Comparison of ENCODE assay signal across 25 cellular contexts in the genomic region with DNA sequence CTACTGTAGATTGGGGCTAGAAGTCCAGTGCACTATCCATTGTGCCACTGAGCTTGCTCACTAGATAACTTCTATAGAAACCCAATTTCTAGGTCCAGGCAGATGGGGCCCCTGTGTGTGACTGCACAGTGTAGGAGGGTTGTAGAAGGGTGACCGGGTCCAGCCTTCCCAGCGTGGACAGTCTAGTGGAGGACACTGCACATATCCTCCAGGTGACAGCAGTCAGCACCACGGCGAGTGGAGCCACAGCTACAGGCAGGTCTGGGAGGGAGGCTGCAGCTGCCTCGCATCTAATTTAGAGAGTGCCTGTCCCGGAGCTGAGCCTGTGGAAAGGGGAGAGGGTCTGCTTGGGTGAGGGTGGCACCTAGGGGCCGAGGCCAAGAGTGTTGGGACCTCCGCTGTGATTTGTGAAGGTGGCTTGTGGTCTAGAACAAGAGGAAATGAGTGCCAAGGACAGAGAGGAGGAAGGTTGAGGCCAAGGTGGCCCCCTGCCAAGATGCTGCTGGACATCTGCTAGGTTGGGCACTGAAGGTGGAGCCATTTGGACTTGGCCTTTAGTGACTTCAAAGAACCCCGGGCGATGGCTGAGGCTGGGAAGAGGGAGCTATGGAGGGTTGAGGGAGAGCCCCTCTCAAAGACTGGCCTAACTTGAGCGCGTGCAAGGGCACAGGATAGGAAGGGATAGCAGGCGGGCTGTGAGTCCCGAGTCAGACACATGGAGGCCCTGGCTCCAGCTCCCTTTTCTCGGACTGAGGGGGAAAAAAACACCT. TPM values are rescaled to one million over a fixed set of nuclear protein-coding genes. Genes with fewer than 3 reads are reported as not detected.
DNase-seq lines count a peak whose midpoint lies in the region; ATAC-seq, FAIRE-seq and TF ChIP-seq lines count a peak whose summit lies in the region.
"Had no signal": no experiment of that assay in that cellular context is flagged by ENCODE, and none has a peak within 500 bp of the region (broad histone marks: within the 10 kb centered on the region; RNA-seq: fewer than 3 reads in every experiment).

No MANE protein-coding gene starts in this region.

- BruUV-seq in HCT116 (replicated peaks; lab: Mats Ljungman, UMichigan) = no TSS peak

- 93 to 98% methylated on average over 7 to 15 of the region's 15 CpGs for WGBS in endodermal cell (ENCODE audit: insufficient coverage in 1 of 2, insufficient read length in 1 of 2), 2 experiments

- 0 out of 2 replicates have a peak, but pooled peaks have one; percentile 24 for ATAC-seq in HCT116
- ATAC-seq in HG03342 (IDR thresholded peaks at IDR 0.05; ENCODE audit: unreplicated experiment) = no peak

- no peak overlapping the region for H3K27ac ChIP-seq in HCT116 (ENCODE audit: low read depth, low read length)
- H3K27ac ChIP-seq in endodermal cell (ENCODE audit: low read depth, low read length) = no peak overlapping the region
- H3K27ac ChIP-seq: brain microvascular endothelial cell, epithelial cell of prostate, ovary, right lobe of liver, thyroid gland had no signal

- H3K27me3 Mint-ChIP-seq in endodermal cell (ENCODE audit: insufficient read depth) (no peaks in the 10 kb centered on the region), osteocyte (ENCODE audit: unreplicated experiment) (no peaks in the 10 kb centered on the region)
- H3K27me3 Mint-ChIP-seq: dendritic cell treated with granulocyte-macrophage colony-stimulating factor and Interleukin-4, amounts not matched to agents 40 ng/mL and 50 ng/mL, for 4 days had no signal

- TF ChIP-seq CTCF in HCT116 (IDR thresholded peaks at IDR 0.05 in 2 of 3, conservative IDR thresholded peaks at IDR 0.05 in 1 of 3; ENCODE audit: borderline replicate concordance in 1 of 3, insufficient read depth in 1 of 3, low read depth in 2 of 3, low read length in 2 of 3) (no peak), endodermal cell (conservative IDR thresholded peaks at IDR 0.05) (no peak), osteocyte (IDR thresholded peaks at IDR 0.05) (no peak)

- H3K27me3 ChIP-seq in HCT116 (ENCODE audit: insufficient read depth, low read length) = no peaks in the 10 kb centered on the region
- H3K27me3 ChIP-seq in endodermal cell (ENCODE audit: control insufficient read depth, insufficient read depth, low read length, poor library complexity, severe bottlenecking) = no peaks in the 10 kb centered on the region
- H3K27me3 ChIP-seq: brain microvascular endothelial cell, ovary, right lobe of liver, thyroid gland had no signal

- no peak overlapping the region for H2AFZ ChIP-seq in HCT116 (ENCODE audit: low read depth, low read length, poor library complexity, severe bottlenecking)

- intact Hi-C loops in HCT116 (cut with micrococcal nuclease) = no loop called here

- 0 out of 2 replicates have a peak, but pooled peaks cover 3% of the 10 kb centered on the region for H3K79me2 ChIP-seq in HCT116 (ENCODE audit: insufficient read depth, low read length)

- peaks cover 3 to 22% of the 10 kb centered on the region in 2 experiments; a peak in 3 of 4 replicates for H3K36me3 ChIP-seq in HCT116 (ENCODE audit: control insufficient read depth in 1 of 2, insufficient read depth in 2 of 2, low read length in 2 of 2)
- peaks cover 32% of the 10 kb centered on the region for H3K36me3 ChIP-seq in endodermal cell (ENCODE audit: control insufficient read depth, insufficient read depth, low read length)
- H3K36me3 ChIP-seq: ovary had no signal

- H3K4me1 Mint-ChIP-seq in endodermal cell (peaks cover 15% of the 10 kb centered on the region), osteocyte (ENCODE audit: unreplicated experiment) (no peaks in the 10 kb centered on the region)
- H3K4me1 Mint-ChIP-seq: CD8-positive, alpha-beta memory T cell had no signal

- no peaks in the 10 kb centered on the region for H3K9me2 ChIP-seq in HCT116 (ENCODE audit: insufficient read depth)
- H3K9me2 ChIP-seq: SK-N-SH had no signal

- H3K9ac ChIP-seq in HCT116 (ENCODE audit: low read length) (no peak overlapping the region), endodermal cell (ENCODE audit: extremely low read depth, low read length, poor library complexity, severe bottlenecking) (no peak overlapping the region)
- H3K9ac ChIP-seq: SK-N-SH had no signal

- peak; percentile 35 for FAIRE-seq in GM12891 (lab: Jason Lieb, UNC)
- FAIRE-seq: H54, islet of Langerhans, RCC 7860 had no signal

- CTCF ChIA-PET in HCT116 (lab: Charles Lee) = no interaction called here

- H3K4me3 Mint-ChIP-seq in endodermal cell = no peak overlapping the region
- H3K4me3 Mint-ChIP-seq in osteocyte (ENCODE audit: unreplicated experiment) = no peak overlapping the region
- H3K4me3 Mint-ChIP-seq: activated T-helper 1 cell treated with anti-CD3 and anti-CD28 coated beads, Interleukin-12 subunit alpha, Interleukin-12 subunit beta, Interleukin-2, Interleukin-4 antibody, amounts not matched to agents 30 ng/mL and 10 ng/mL and 1 ng/mL, durations not matched to agents 14 hours and 24 hours and 36 hours; CD8-positive, alpha-beta memory T cell; dendritic cell treated with granulocyte-macrophage colony-stimulating factor and Interleukin-4, amounts not matched to agents 40 ng/mL and 50 ng/mL, for 4 days had no signal

- H4K20me1 ChIP-seq in HCT116 (ENCODE audit: insufficient read depth) = no peaks in the 10 kb centered on the region

- H3K4me2 ChIP-seq in HCT116 (ENCODE audit: low read length) = no peak overlapping the region
- H3K4me2 ChIP-seq: SK-N-SH had no signal

- H3K36me3 Mint-ChIP-seq in endodermal cell (ENCODE audit: low read depth) (peaks cover 54% of the 10 kb centered on the region), osteocyte (ENCODE audit: unreplicated experiment) (peaks cover 33% of the 10 kb centered on the region)

- POLR2A ChIA-PET in HCT116 (lab: Charles Lee) = no interaction called here

- H3K27ac Mint-ChIP-seq in endodermal cell (peak overlapping the region; percentile 67), osteocyte (ENCODE audit: unreplicated experiment) (no peak overlapping the region)
- H3K27ac Mint-ChIP-seq: activated T-helper 1 cell treated with anti-CD3 and anti-CD28 coated beads, Interleukin-12 subunit alpha, Interleukin-12 subunit beta, Interleukin-2, Interleukin-4 antibody, amounts not matched to agents 30 ng/mL and 10 ng/mL and 1 ng/mL, durations not matched to agents 14 hours and 24 hours and 36 hours; dendritic cell treated with granulocyte-macrophage colony-stimulating factor and Interleukin-4, amounts not matched to agents 40 ng/mL and 50 ng/mL, for 4 days had no signal

- H3K9me3 Mint-ChIP-seq in endodermal cell (no peaks in the 10 kb centered on the region), osteocyte (ENCODE audit: unreplicated experiment) (no peaks in the 10 kb centered on the region)
- H3K9me3 Mint-ChIP-seq: activated T-helper 1 cell treated with anti-CD3 and anti-CD28 coated beads, Interleukin-12 subunit alpha, Interleukin-12 subunit beta, Interleukin-2, Interleukin-4 antibody, amounts not matched to agents 30 ng/mL and 10 ng/mL and 1 ng/mL, durations not matched to agents 14 hours and 24 hours and 36 hours; CD8-positive, alpha-beta memory T cell; dendritic cell treated with granulocyte-macrophage colony-stimulating factor and Interleukin-4, amounts not matched to agents 40 ng/mL and 50 ng/mL, for 4 days had no signal

- DNase-seq in GM12891 (ENCODE audit: insufficient read length, low spot score) = no peak
- DNase-seq in HCT116 (ENCODE audit: low read depth, low spot score) = no peak
- peak; percentile 50 for DNase-seq in endodermal cell
- peak; percentile 71 for DNase-seq in osteocyte (ENCODE audit: extremely low spot score, unreplicated experiment)
- no peak for DNase-seq in SKM-1 (lab: John Stamatoyannopoulos, UW; ENCODE audit: unreplicated experiment)
- DNase-seq in NCI-H2196 treated with DMSO at 0.1 percent for 48 hours (lab: John Stamatoyannopoulos, UW; ENCODE audit: unreplicated experiment) = no peak
- DNase-seq: activated CD4-positive, CD25-positive, alpha-beta regulatory T cell; brain microvascular endothelial cell; CD8-positive, alpha-beta memory T cell; foreskin fibroblast; NCI-H1048; NCI-H2029 treated with DMSO at 0.1 percent for 48 hours; ovary; right lobe of liver; SK-N-SH; stimulated activated CD4-positive, alpha-beta T cell treated with anti-CD3 and anti-CD28 coated beads, Interleukin-15, amount 100 ng/mL, for 24 hours; T-helper 9 cell; thyroid gland had no signal

- H3K9me3 ChIP-seq in HCT116 (ENCODE audit: control insufficient read depth in 1 of 2, insufficient read depth in 1 of 2, low read depth in 1 of 2, low read length in 2 of 2) (no peaks in the 10 kb centered on the region), endodermal cell (ENCODE audit: control insufficient read depth, low read length) (no peaks in the 10 kb centered on the region)
- H3K9me3 ChIP-seq: ovary, right lobe of liver, SK-N-SH, thyroid gland had no signal

- TF ChIP-seq POLR2A in GM12891 (IDR thresholded peaks at IDR 0.05; ENCODE audit: low read depth, low read length) (no peak), HCT116 (IDR thresholded peaks at IDR 0.05; ENCODE audit: borderline replicate concordance, extremely low read depth, insufficient read depth, insufficient read length) (no peak)

- H3K4me3 ChIP-seq in HCT116 (replicated peaks in 1 of 2; ENCODE audit: low read depth in 1 of 2, low read length in 2 of 2) (no peak overlapping the region), endodermal cell (ENCODE audit: low read length) (no peak overlapping the region)
- H3K4me3 ChIP-seq: ovary, right lobe of liver, thyroid gland had no signal

- no peaks in the 10 kb centered on the region for H3K4me1 ChIP-seq in HCT116 (ENCODE audit: control insufficient read depth in 1 of 2, insufficient read depth in 2 of 2, low read length in 2 of 2)
- peaks cover 13% of the 10 kb centered on the region for H3K4me1 ChIP-seq in endodermal cell (ENCODE audit: control insufficient read depth, insufficient read depth, low read length)
- H3K4me1 ChIP-seq: thyroid gland had no signal

- no peak for TF ChIP-seq RAD21 in HCT116 (IDR thresholded peaks at IDR 0.05; ENCODE audit: low read depth)

- RAD21 ChIA-PET in HCT116 (lab: Charles Lee; ENCODE audit: low non-redundant PET in 1 of 2, low total read pairs in 2 of 2, uncharacterized antibody in 2 of 2, unreplicated experiment in 2 of 2) = no interaction called here

TF ChIP-seq in GM12891, 5 proteins besides CTCF, POLR2A, EP300 and RAD21 (continues in another document):
- TF ChIP-seq TAF1 (IDR thresholded peaks at IDR 0.05; ENCODE audit: low read depth, low read length) (no peak), POLR2AphosphoS5 (IDR thresholded peaks at IDR 0.05; ENCODE audit: low read depth, low read length) (no peak), POU2F2 (IDR thresholded peaks at IDR 0.05; ENCODE audit: low read depth, low read length) (no peak)

TF ChIP-seq in HCT116, 20 proteins besides CTCF, POLR2A, EP300 and RAD21:
- no peak for TF ChIP-seq JUND (IDR thresholded peaks at IDR 0.05)
- no peak for TF ChIP-seq SP1 (IDR thresholded peaks at IDR 0.05; ENCODE audit: low read depth)
- TF ChIP-seq ELF1 (IDR thresholded peaks at IDR 0.05; ENCODE audit: borderline replicate concordance, low read depth) = no peak
- TF ChIP-seq CBX3 (IDR thresholded peaks at IDR 0.05; ENCODE audit: low read depth) = no peak

RNA-seq across cellular contexts. Expression of a gene that starts 46.0 kb away (rescaled TPM):
- polyA plus RNA-seq in GM12891 (2012; ENCODE audit: low read depth, missing spikeins) = 49.2 TPM
- total RNA-seq in HCT116 (2021; ENCODE audit: unreplicated experiment) = 32.1 TPM
- 17.0 and 19.8 TPM in 2 replicates for polyA plus RNA-seq in HCT116 (2012)
- total RNA-seq in endodermal cell = 10 to 100 TPM; 16.7 to 23.8 TPM
- polyA plus RNA-seq in endodermal cell (2013, experiment 1 of 2) = 17.5 TPM
- 18.9 TPM for polyA plus RNA-seq in endodermal cell (2013, experiment 2 of 2)
- total RNA-seq in osteocyte = 15.9 and 18.8 TPM in 2 replicates

Comparison
In these comparisons a context has a peak if more than half of its experiments do, and no peak if none do; other contexts are left out.
1. DNase-seq: peak in endodermal cell (single experiment) and osteocyte (single experiment); none in GM12891 (single experiment), HCT116 (single experiment), SKM-1 (single experiment) and NCI-H2196 treated with DMSO at 0.1 percent for 48 hours (single experiment).